ENCODE assay signal across 12 cellular contexts in genomic region chr9:93185261-93186150, GRCh38. TPM values are rescaled to one million over a fixed set of nuclear protein-coding genes. Genes with fewer than 3 reads are reported as not detected.
DNase-seq lines count a peak whose midpoint lies in the region; ATAC-seq, FAIRE-seq and TF ChIP-seq lines count a peak whose summit lies in the region.
"Had no signal": no experiment of that assay in that cellular context is flagged by ENCODE, and none has a peak within 500 bp of the region (broad histone marks: within the 10 kb centered on the region; RNA-seq: fewer than 3 reads in every experiment).

No MANE protein-coding gene starts in this region.

- TF ChIP-seq CTCF in cardiac muscle cell (IDR thresholded peaks at IDR 0.05; ENCODE audit: low read depth, low read length) (no peak), GM12878 (IDR thresholded peaks at IDR 0.05 in 2 of 3, conservative IDR thresholded peaks at IDR 0.05 in 1 of 3; ENCODE audit: control insufficient read depth in 2 of 3, extremely low read depth in 1 of 3, insufficient read depth in 1 of 3, low read depth in 3 of 3, low read length in 3 of 3) (no peak), transverse colon (IDR thresholded peaks at IDR 0.05) (no peak)

- no peaks in the 10 kb centered on the region for H3K79me1 ChIP-seq in mesendoderm (ENCODE audit: low read length)

- no TSS peak for BruUV-seq in GM12878 (replicated peaks; lab: Mats Ljungman, UMichigan)

- H3K4me3 ChIP-seq in cardiac muscle cell (peak overlapping the region; percentile 51), GM12878 (no peak overlapping the region), mesendoderm (ENCODE audit: low read length) (no peak overlapping the region), transverse colon (peak overlapping the region; percentile 11 to 84 (median 68))
- H3K4me3 ChIP-seq: K562 had no signal

- FAIRE-seq in GM12878 (lab: Jason Lieb, UNC) = no peak
- FAIRE-seq: K562 had no signal

- intact Hi-C loops in Right ventricle myocardium superior (cut with DNase I) (no loop called here), GM12878 (cut with micrococcal nuclease; ENCODE audit: unreplicated experiment) (no loop called here), transverse colon (cut with DNase I; ENCODE audit: low total_unique reads) (no loop called here)

- H3K4ac ChIP-seq in mesendoderm (ENCODE audit: low read depth, low read length) = no peak overlapping the region

- no peak for TF ChIP-seq RAD21 in GM12878 (IDR thresholded peaks at IDR 0.05; ENCODE audit: insufficient read depth, low read depth, low read length)

- no peak overlapping the region for H2AFZ ChIP-seq in GM12878 (ENCODE audit: control insufficient read depth, low read depth, low read length)

- H3K4me1 ChIP-seq in cardiac muscle cell (ENCODE audit: low read depth) = peaks cover 28% of the 10 kb centered on the region
- no peaks in the 10 kb centered on the region for H3K4me1 ChIP-seq in GM12878 (ENCODE audit: control insufficient read depth, insufficient read depth, low read length)
- no peaks in the 10 kb centered on the region for H3K4me1 ChIP-seq in mesendoderm (ENCODE audit: control insufficient read depth, low read depth, low read length)
- peaks cover 18 to 60% (median 40%) of the 10 kb centered on the region in 4 donors for H3K4me1 ChIP-seq in transverse colon

- H3K36me3 ChIP-seq in cardiac muscle cell (no peaks in the 10 kb centered on the region), GM12878 (ENCODE audit: control insufficient read depth in 2 of 2, insufficient read depth in 2 of 2, low read length in 1 of 2) (no peaks in the 10 kb centered on the region), mesendoderm (ENCODE audit: control insufficient read depth, insufficient read depth, low read length) (no peaks in the 10 kb centered on the region), transverse colon (no peaks in the 10 kb centered on the region)
- H3K36me3 ChIP-seq: upper lobe of left lung had no signal

- no peak overlapping the region for H2BK15ac ChIP-seq in mesendoderm (replicated peaks; ENCODE audit: low read depth)

- H3K56ac ChIP-seq in mesendoderm (ENCODE audit: low read length) = peak overlapping the region; percentile 34

- CTCF ChIA-PET in GM12878 (lab: Yijun Ruan, JAX) = no interaction called here

- H4K20me1 ChIP-seq in GM12878 (ENCODE audit: control insufficient read depth, insufficient read depth) = no peaks in the 10 kb centered on the region

- SMC1A ChIA-PET in GM12878 (lab: Charles Lee; ENCODE audit: uncharacterized antibody, unreplicated experiment) = no interaction called here

- in situ Hi-C loops in GM12878 (cut with MboI) (no loop called here), transverse colon (cut with MboI; ENCODE audit: low pct_ligation_motif_present in 1 of 4, low pct_unique_long_range_greater_than_20kb in 1 of 4, low sequenced_read_pairs in 3 of 4) (no loop called here)

- H3K79me2 ChIP-seq in GM12878 (ENCODE audit: control insufficient read depth, insufficient read depth, low read length) (no peaks in the 10 kb centered on the region), mesendoderm (ENCODE audit: control insufficient read depth, insufficient read depth, low read length) (no peaks in the 10 kb centered on the region)

- H2AK5ac ChIP-seq in mesendoderm (ENCODE audit: low read length) = no peak overlapping the region

- H3K9me3 ChIP-seq in cardiac muscle cell (ENCODE audit: low read depth) (no peaks in the 10 kb centered on the region), GM12878 (replicated peaks; ENCODE audit: control insufficient read depth, insufficient read depth, low read length) (no peaks in the 10 kb centered on the region), transverse colon (no peaks in the 10 kb centered on the region)
- H3K9me3 ChIP-seq: upper lobe of left lung had no signal

- no peak for DNase-seq in cardiac muscle cell (ENCODE audit: low read depth in 1 of 2, low spot score in 1 of 2)
- DNase-seq in Right ventricle myocardium superior = no peak
- DNase-seq in GM12878 (ENCODE audit: low read depth, low spot score) = no peak
- DNase-seq in mesendoderm = peak; percentile 18
- DNase-seq in transverse colon = peak; percentile 40
- no peak for DNase-seq in midbrain (lab: John Stamatoyannopoulos, UW)
- no peak for DNase-seq in hypothalamus (lab: John Stamatoyannopoulos, UW)
- DNase-seq: DMS153, islet precursor cell had no signal

- POLR2A ChIA-PET in GM12878 (lab: Charles Lee) = interaction anchor here (0.6 kb wide), 1 partner anchor 24 kb away, joined by 3 read pairs; no protein-coding TSS in a partner anchor

- no peak overlapping the region for H3K9ac ChIP-seq in GM12878 (ENCODE audit: control insufficient read depth, insufficient read depth, low read length)
- H3K9ac ChIP-seq in mesendoderm (ENCODE audit: low read length) = peak overlapping the region; percentile 64

- H3K27ac ChIP-seq in cardiac muscle cell = peak overlapping the region; percentile 82
- H3K27ac ChIP-seq in GM12878 (ENCODE audit: control insufficient read depth, insufficient read depth) = no peak overlapping the region
- H3K27ac ChIP-seq in mesendoderm (ENCODE audit: low read depth, low read length) = no peak overlapping the region
- H3K27ac ChIP-seq in transverse colon = peak overlapping the region; percentile 85 to 90 (median 87)
- H3K27ac ChIP-seq: upper lobe of left lung had no signal

- H3K27me3 ChIP-seq in cardiac muscle cell (peaks cover 23% of the 10 kb centered on the region), GM12878 (replicated peaks in 1 of 2; ENCODE audit: control insufficient read depth in 2 of 2, insufficient read depth in 2 of 2, low read length in 1 of 2) (peaks cover 8 to 12% of the 10 kb centered on the region in 2 experiments; a peak in 3 of 4 replicates), mesendoderm (ENCODE audit: insufficient read depth, low read length, poor library complexity) (peaks cover 2% of the 10 kb centered on the region), transverse colon (peaks cover 16% of the 10 kb centered on the region)

- H3K4me2 ChIP-seq in GM12878 (ENCODE audit: control insufficient read depth, insufficient read depth) (no peak overlapping the region), mesendoderm (ENCODE audit: low read length) (peak overlapping the region; percentile 74)

- RAD21 ChIA-PET in GM12878 (lab: Charles Lee; ENCODE audit: unreplicated experiment) = no interaction called here

- ATAC-seq in Right ventricle myocardium superior (ENCODE audit: poor library complexity) (no peak), GM12878 (no peak), HG03469 (IDR thresholded peaks at IDR 0.05; ENCODE audit: unreplicated experiment) (no peak)
- ATAC-seq: K562 had no signal

- TF ChIP-seq EP300 in GM12878 (IDR thresholded peaks at IDR 0.05; ENCODE audit: borderline replicate concordance in 1 of 2, control insufficient read depth in 1 of 2, low read depth in 2 of 2, low read length in 2 of 2) = no peak
- TF ChIP-seq EP300 in transverse colon (IDR thresholded peaks at IDR 0.05; ENCODE audit: low read depth) = no peak

- no peak overlapping the region for H4K5ac ChIP-seq in mesendoderm (ENCODE audit: low read length)

- 61% methylated on average over 60 of the region's 63 CpGs for WGBS in GM12878 (ENCODE audit: insufficient coverage, insufficient replicate concordance, low lambda C conversion rate, missing lambda C conversion rate)
- no CpG with 5 or more reads among the region's 63 CpGs for WGBS in mesendoderm (ENCODE audit: extremely low coverage, insufficient coverage, low lambda C conversion rate)
- WGBS in transverse colon (ENCODE audit: low coverage in 1 of 2), 2 donors = 34% methylated on average over 30 of the region's 63 CpGs; no CpG with 5 or more reads in 1 of the 2 donors

- TF ChIP-seq POLR2A in GM12878 (IDR thresholded peaks at IDR 0.05; ENCODE audit: low read depth, low read length) = no peak
- TF ChIP-seq POLR2A in transverse colon (IDR thresholded peaks at IDR 0.05) = peak; percentile 16

- H4K8ac ChIP-seq in mesendoderm (ENCODE audit: low read depth, low read length) = no peak overlapping the region

- H3K18ac ChIP-seq in mesendoderm (ENCODE audit: low read length) = no peak overlapping the region

- H3K23ac ChIP-seq in mesendoderm (ENCODE audit: low read length) = peak overlapping the region; percentile 45

- H2BK120ac ChIP-seq in mesendoderm (ENCODE audit: low read depth, low read length) = no peak overlapping the region

- no peak overlapping the region for H2BK5ac ChIP-seq in mesendoderm (ENCODE audit: low read length)

RNA-seq across cellular contexts. Expression of gene WNK2, which starts 1.6 kb away (rescaled TPM):
- total RNA-seq in cardiac muscle cell = 31.6 and 92.2 TPM in 2 replicates
- polyA plus RNA-seq in cardiac muscle cell = 34.5 and 88.3 TPM in 2 replicates
- 222 TPM for total RNA-seq in Right ventricle myocardium superior
- total RNA-seq in GM12878 (2013; cell fraction: nucleolus; rRNA removed) = not detected in 2 replicates
- total RNA-seq in GM12878 (2014; rRNA removed) = not detected in 2 replicates
- not detected in 2 replicates for total RNA-seq in GM12878 (2014; rRNA removed; fragmentation: Illumina TruSeq; extraction: Trizol)
- 0.08 and 0.15 TPM in 2 replicates for total RNA-seq in GM12878 (2021)
- polyA plus RNA-seq in GM12878 (2011; ENCODE audit: low read depth) = not detected
- polyA plus RNA-seq in GM12878 (2011; rRNA removed) = not detected in 2 replicates
- 0.01 TPM in 1 of 2 replicates, not detected in the other for polyA plus RNA-seq in GM12878 (2011; cell fraction: cytosol; rRNA removed)
- polyA plus RNA-seq in GM12878 (2011; cell fraction: nucleus; rRNA removed) = not detected in 2 replicates
- polyA plus RNA-seq in GM12878 (2012) = not detected in 2 replicates
- polyA plus RNA-seq in GM12878 (2014; fragmentation: Illumina TruSeq; extraction: Trizol) = not detected in 2 replicates
- polyA plus RNA-seq in GM12878 (2014; fragmentation: Nextera tagmentation; extraction: Ambion mirVana) = not detected
- polyA plus RNA-seq in GM12878 (2014; rRNA removed) = not detected in 2 replicates
- not detected for polyA plus RNA-seq in GM12878 (2016; fragmentation: Nextera tagmentation; extraction: Ambion mirVana)
- polyA minus RNA-seq in GM12878 (2011; rRNA and poly(A)+ RNA removed) = not detected in 2 replicates
- polyA minus RNA-seq in GM12878 (2011; cell fraction: cytosol; rRNA and poly(A)+ RNA removed) = not detected in 2 replicates
- not detected in 2 replicates for polyA minus RNA-seq in GM12878 (2011; cell fraction: nucleus; rRNA and poly(A)+ RNA removed)
- 21.9 TPM for polyA plus RNA-seq in mesendoderm (2013, experiment 1 of 2)
- 21.3 TPM for polyA plus RNA-seq in mesendoderm (2013, experiment 2 of 2)
- 100 to 1,000 TPM; 133 to 618 (median 157) TPM for total RNA-seq in transverse colon

RNA-seq across cellular contexts. Expression of gene NINJ1, which starts 51.5 kb away (rescaled TPM):
- total RNA-seq in cardiac muscle cell = 34.6 and 52.4 TPM in 2 replicates
- 49.2 and 51.7 TPM in 2 replicates for polyA plus RNA-seq in cardiac muscle cell
- total RNA-seq in Right ventricle myocardium superior = 49.2 TPM
- 38.5 and 41.6 TPM in 2 replicates for total RNA-seq in GM12878 (2013; cell fraction: nucleolus; rRNA removed)
- total RNA-seq in GM12878 (2014; rRNA removed) = 18.6 and 23.0 TPM in 2 replicates
- 8.0 TPM in 2 replicates for total RNA-seq in GM12878 (2014; rRNA removed; fragmentation: Illumina TruSeq; extraction: Trizol)
- total RNA-seq in GM12878 (2021) = 15.1 and 16.6 TPM in 2 replicates
- polyA plus RNA-seq in GM12878 (2011; ENCODE audit: low read depth) = 13.3 TPM
- polyA plus RNA-seq in GM12878 (2011; rRNA removed) = 12.7 and 33.5 TPM in 2 replicates
- polyA plus RNA-seq in GM12878 (2011; cell fraction: cytosol; rRNA removed) = 55.7 and 66.8 TPM in 2 replicates
- 48.8 and 50.5 TPM in 2 replicates for polyA plus RNA-seq in GM12878 (2011; cell fraction: nucleus; rRNA removed)
- 25.3 and 27.1 TPM in 2 replicates for polyA plus RNA-seq in GM12878 (2012)
- 2.5 and 8.7 TPM in 2 replicates for polyA plus RNA-seq in GM12878 (2014; fragmentation: Illumina TruSeq; extraction: Trizol)
- polyA plus RNA-seq in GM12878 (2014; fragmentation: Nextera tagmentation; extraction: Ambion mirVana) = 1 to 10 TPM in 1 of 2 experiments, under 1 TPM in 1; 0.64 to 2.5 TPM
- 23.7 and 27.5 TPM in 2 replicates for polyA plus RNA-seq in GM12878 (2014; rRNA removed)
- polyA plus RNA-seq in GM12878 (2016; fragmentation: Nextera tagmentation; extraction: Ambion mirVana) = 10 to 100 TPM; 19.1 to 19.3 TPM
- polyA minus RNA-seq in GM12878 (2011; rRNA and poly(A)+ RNA removed) = 21.6 and 36.2 TPM in 2 replicates
- polyA minus RNA-seq in GM12878 (2011; cell fraction: cytosol; rRNA and poly(A)+ RNA removed) = 14.6 and 15.7 TPM in 2 replicates
- polyA minus RNA-seq in GM12878 (2011; cell fraction: nucleus; rRNA and poly(A)+ RNA removed) = 8.0 and 14.3 TPM in 2 replicates
- polyA plus RNA-seq in mesendoderm (2013, experiment 1 of 2) = 16.0 TPM
- polyA plus RNA-seq in mesendoderm (2013, experiment 2 of 2) = 17.4 TPM
- 10 to 100 TPM; 29.5 to 67.7 (median 38.5) TPM for total RNA-seq in transverse colon

Comparison
In these comparisons a context has a peak if more than half of its experiments do, and no peak if none do; other contexts are left out.
1. DNase-seq: peak in mesendoderm (single experiment) and transverse colon (single experiment); none in cardiac muscle cell (0 of 2), Right ventricle myocardium superior (single experiment), GM12878 (single experiment), midbrain (single experiment) and hypothalamus (0 of 51).
2. H3K27ac ChIP-seq: peak in cardiac muscle cell (single experiment) and transverse colon (4 of 4); none in GM12878 (single experiment) and mesendoderm (single experiment).
3. H3K4me3 ChIP-seq: peak in cardiac muscle cell (single experiment) and transverse colon (4 of 4); none in GM12878 (single experiment) and mesendoderm (single experiment).
4. RNA of gene WNK2, which starts 1.6 kb away (total RNA-seq): 222 TPM in Right ventricle myocardium superior (single experiment), 133 to 618 TPM in transverse colon and 31.6 to 92.2 TPM in cardiac muscle cell; 0.08 to 0.15 TPM in GM12878; every median in the first group is over 10 times any median in the second.